2 cellular contexts compared by ENCODE assay signal in genomic region chr16:83954577-83955016, GRCh38.
A peak's percentile ranks its signal among the peaks of the same experiment; 100 is the strongest.
TF ChIP-seq lines count a peak whose summit lies in the region.

No MANE protein-coding gene starts in this region.

TF ChIP-seq in HepG2, 621 proteins besides CTCF, POLR2A, EP300 and RAD21 (continues in another document):
- TF ChIP-seq JUN (CRISPR knock-in tag; IDR thresholded peaks at IDR 0.05) (peak; percentile 96), STAG1 (CRISPR knock-in tag; IDR thresholded peaks at IDR 0.05) (0 out of 2 replicates have a peak, but pooled peaks have one; percentile 24), ZNF768 (CRISPR knock-in tag; IDR thresholded peaks at IDR 0.05) (peak; percentile 9; the same call in 1 of the 2 replicates), PCBP1 (IDR thresholded peaks at IDR 0.05; ENCODE audit: borderline replicate concordance, low read depth, low read length) (no peak), AGO2 (optimal IDR thresholded peaks at IDR 0.05; ENCODE audit: low read depth, low read length) (peak; percentile 35), MLXIP (CRISPR knock-in tag; IDR thresholded peaks at IDR 0.05; ENCODE audit: borderline replicate concordance) (peak; percentile 52; the same call in 1 of the 2 replicates), MXD3 (CRISPR knock-in tag; IDR thresholded peaks at IDR 0.05) (no peak), SCMH1 (CRISPR knock-in tag; IDR thresholded peaks at IDR 0.05; ENCODE audit: borderline replicate concordance) (no peak), REXO4 (CRISPR knock-in tag; IDR thresholded peaks at IDR 0.05; ENCODE audit: borderline replicate concordance) (no peak), RXRB (CRISPR knock-in tag; IDR thresholded peaks at IDR 0.05; ENCODE audit: borderline replicate concordance) (peak; percentile 31; the same call in 1 of the 2 replicates), HNRNPL (IDR thresholded peaks at IDR 0.05; ENCODE audit: low read depth, low read length) (0 out of 2 replicates have a peak, but pooled peaks have one; percentile 20), TFDP1 (CRISPR knock-in tag; IDR thresholded peaks at IDR 0.05; ENCODE audit: borderline replicate concordance) (peak; percentile 35; the same call in 1 of the 2 replicates), POLR2G (IDR thresholded peaks at IDR 0.05; ENCODE audit: low read depth, low read length) (peak; percentile 49; the same call in 1 of the 2 replicates), ZNF331 (CRISPR knock-in tag; IDR thresholded peaks at IDR 0.05) (no peak), HDAC2 (CRISPR knock-in tag; IDR thresholded peaks at IDR 0.05) (0 out of 2 replicates have a peak, but pooled peaks have one; percentile 12), ATF3 (CRISPR knock-in tag; IDR thresholded peaks at IDR 0.05) (peak; percentile 74; the same call in 1 of the 2 replicates), PHF21A (CRISPR knock-in tag; IDR thresholded peaks at IDR 0.05) (peak; percentile 22; the same call in 1 of the 2 replicates), ZNF563 (CRISPR knock-in tag; IDR thresholded peaks at IDR 0.05) (no peak), THAP11 (CRISPR knock-in tag; IDR thresholded peaks at IDR 0.05) (0 out of 2 replicates have a peak, but pooled peaks have one; percentile 24), TAF1 (CRISPR knock-in tag; IDR thresholded peaks at IDR 0.05) (no peak), ZNF772 (CRISPR knock-in tag; IDR thresholded peaks at IDR 0.05) (no peak), ZNF274 (CRISPR knock-in tag; IDR thresholded peaks at IDR 0.05) (peak; percentile 39; the same call in 1 of the 2 replicates), ZBTB21 (CRISPR knock-in tag; IDR thresholded peaks at IDR 0.05) (peak; percentile 60; the same call in 1 of the 2 replicates), ZNF549 (CRISPR knock-in tag; IDR thresholded peaks at IDR 0.05) (no peak), KLF6 (CRISPR knock-in tag; IDR thresholded peaks at IDR 0.05) (0 out of 2 replicates have a peak, but pooled peaks have one; percentile 47), PBX3 (CRISPR knock-in tag; IDR thresholded peaks at IDR 0.05; ENCODE audit: borderline replicate concordance) (no peak), ZNF326 (CRISPR knock-in tag; IDR thresholded peaks at IDR 0.05; ENCODE audit: borderline replicate concordance) (no peak), KAT8 (CRISPR knock-in tag; IDR thresholded peaks at IDR 0.05) (peak; percentile 26; the same call in 1 of the 2 replicates), HOXA3 (CRISPR knock-in tag; IDR thresholded peaks at IDR 0.05) (peak; percentile 25; the same call in 1 of the 2 replicates), PITX1 (CRISPR knock-in tag; IDR thresholded peaks at IDR 0.05) (peak; percentile 23; the same call in 1 of the 2 replicates), NPAS2 (CRISPR knock-in tag; IDR thresholded peaks at IDR 0.05; ENCODE audit: borderline replicate concordance) (no peak)

TF ChIP-seq in HEK293T, 16 proteins besides CTCF, POLR2A, EP300 and RAD21:
- TF ChIP-seq CTBP1 (IDR thresholded peaks at IDR 0.05; ENCODE audit: borderline replicate concordance), result no peak
- TF ChIP-seq NFRKB (IDR thresholded peaks at IDR 0.05), result no peak
- no peak for TF ChIP-seq LEF1 (IDR thresholded peaks at IDR 0.05; ENCODE audit: borderline replicate concordance)
- no peak for TF ChIP-seq HDGF (IDR thresholded peaks at IDR 0.05; ENCODE audit: borderline replicate concordance)
- no peak for TF ChIP-seq PKNOX1 (IDR thresholded peaks at IDR 0.05)
